ENCODE assay signal across 30 cellular contexts in the genomic region with DNA sequence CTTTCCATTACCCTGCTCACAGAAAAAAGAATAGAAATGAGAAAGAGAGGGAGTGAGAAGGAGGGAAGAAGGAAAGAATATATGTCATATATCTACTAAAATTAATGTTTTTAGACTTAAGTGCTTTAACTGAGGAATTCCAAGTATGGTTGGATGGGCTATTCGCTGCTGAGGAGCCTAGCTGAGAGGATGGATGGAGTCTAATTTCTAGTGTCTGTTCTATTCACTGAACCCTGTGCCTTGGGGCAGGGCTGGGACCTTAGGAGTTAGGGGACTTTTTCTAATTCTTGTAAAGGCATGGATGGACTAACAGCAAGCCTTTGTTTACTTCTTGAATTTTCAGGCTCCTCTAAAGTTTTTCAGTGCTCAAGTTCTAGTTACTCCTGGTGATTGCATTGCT.
"Had no signal": no experiment of that assay in that cellular context is flagged by ENCODE, and none has a peak within 500 bp of the region (broad histone marks: within the 10 kb centered on the region; RNA-seq: fewer than 3 reads in every experiment).

No MANE protein-coding gene starts in this region.

- H3K27me3 Mint-ChIP-seq: activated B cell treated with CpG ODN at 0.5 μM for 24 hours; activated CD8-positive, alpha-beta T cell treated with anti-CD3 and anti-CD28 coated beads for 36 hours; activated naive CD8-positive, alpha-beta T cell; activated T-helper 17 cell treated with anti-CD3 and anti-CD28 coated beads, Interleukin-2, amount 50 U/mL, for 72 hours; brain; T-helper 17 cell had no signal

- H3K4me3 Mint-ChIP-seq: activated B cell treated with CpG ODN at 0.5 μM for 24 hours; activated CD8-positive, alpha-beta T cell treated with anti-CD3 and anti-CD28 coated beads for 36 hours; activated naive CD8-positive, alpha-beta T cell; activated T-helper 17 cell treated with anti-CD3 and anti-CD28 coated beads, Interleukin-2, amount 50 U/mL, for 72 hours; brain; T-helper 17 cell; T-helper 2 cell treated with Interferon-gamma antibody and Interleukin-4, amounts not matched to agents 5 μg/mL and 100 μg/mL, for 36 hours had no signal

- H3K27ac ChIP-seq: ascending aorta, cardiac muscle cell, colonic mucosa, epithelial cell of prostate, esophagus squamous epithelium, WERI-Rb-1 had no signal

- H3K4me1 Mint-ChIP-seq: activated B cell treated with CpG ODN at 0.5 μM for 24 hours; activated T-helper 17 cell treated with anti-CD3 and anti-CD28 coated beads, Interleukin-2, amount 50 U/mL, for 72 hours; T-helper 17 cell had no signal

- H3K9me3 ChIP-seq: ascending aorta, breast epithelium, colonic mucosa, esophagus squamous epithelium had no signal

- H3K36me3 ChIP-seq: breast epithelium, cardiac muscle cell, colonic mucosa had no signal

- DNase-seq: activated B cell treated with CpG ODN at 0.5 μM for 24 hours; activated CD4-positive, alpha-beta T cell treated with anti-CD3 and anti-CD28 coated beads for 48 hours; activated CD4-positive, alpha-beta T cell treated with anti-CD3 and anti-CD28 coated beads, Interleukin-2, amount 50 U/mL, for 1 hour; activated CD4-positive, alpha-beta T cell treated with anti-CD3 and anti-CD28 coated beads, Interleukin-2, amount 50 U/mL, for 48 hours; activated CD8-positive, alpha-beta memory T cell treated with anti-CD3 and anti-CD28 coated beads for 24 hours; activated CD8-positive, alpha-beta T cell treated with anti-CD3 and anti-CD28 coated beads for 36 hours; activated effector memory CD4-positive, alpha-beta T cell treated with Interleukin-2 at 50 U/mL for 16 hours; activated gamma-delta T cell treated with Interleukin-2 at 50 U/mL for 16 hours; activated naive CD4-positive, alpha-beta T cell treated with anti-CD3 and anti-CD28 coated beads, Interleukin-2, amount 50 U/mL, for 16 hours; activated naive CD4-positive, alpha-beta T cell treated with Interleukin-2 at 50 U/mL for 16 hours; activated T-cell treated with anti-CD3 and anti-CD28 coated beads, Interleukin-2, amount 50 U/mL, for 48 hours; central memory CD4-positive, alpha-beta T cell; cerebellar nuclear complex; colonic mucosa; effector CD8-positive, alpha-beta T cell; esophagus squamous epithelium; head of caudate nucleus; T-helper 1 cell; T-helper 17 cell; T1000; WERI-Rb-1 had no signal

- ATAC-seq: activated CD4-positive, CD25-positive, alpha-beta regulatory T cell treated with anti-CD3 and anti-CD28 coated beads, Interleukin-2, amount 50 U/mL, for 24 hours; activated CD8-positive, alpha-beta T cell treated with anti-CD3 and anti-CD28 coated beads for 36 hours; activated T-helper 17 cell treated with anti-CD3 and anti-CD28 coated beads, Interleukin-2, amount 50 U/mL, for 72 hours; T-helper 17 cell had no signal

- H3K27ac Mint-ChIP-seq: activated B cell treated with CpG ODN at 0.5 μM for 24 hours; activated CD8-positive, alpha-beta T cell treated with anti-CD3 and anti-CD28 coated beads for 36 hours; activated naive CD8-positive, alpha-beta T cell; activated T-helper 17 cell treated with anti-CD3 and anti-CD28 coated beads, Interleukin-2, amount 50 U/mL, for 72 hours; T-helper 17 cell; T-helper 2 cell treated with Interferon-gamma antibody and Interleukin-4, amounts not matched to agents 5 μg/mL and 100 μg/mL, for 36 hours had no signal

- H3K4me3 ChIP-seq: ascending aorta, breast epithelium, cardiac muscle cell, colonic mucosa, esophagus squamous epithelium had no signal

- H3K9me3 Mint-ChIP-seq: activated CD8-positive, alpha-beta T cell treated with anti-CD3 and anti-CD28 coated beads for 36 hours; activated T-helper 17 cell treated with anti-CD3 and anti-CD28 coated beads, Interleukin-2, amount 50 U/mL, for 72 hours; T-helper 2 cell treated with Interferon-gamma antibody and Interleukin-4, amounts not matched to agents 5 μg/mL and 100 μg/mL, for 36 hours had no signal

- H3K4me1 ChIP-seq: ascending aorta, breast epithelium, colonic mucosa, esophagus squamous epithelium had no signal

- H3K27me3 ChIP-seq: ascending aorta, breast epithelium, cardiac muscle cell, colonic mucosa, esophagus squamous epithelium had no signal
